ENCODE assay signal across 8 cellular contexts in genomic region chr11:6418199-6418957, GRCh38. TPM values are rescaled to one million over a fixed set of nuclear protein-coding genes. Genes with fewer than 3 reads are reported as not detected.
DNase-seq lines count a peak whose midpoint lies in the region; ATAC-seq and TF ChIP-seq lines count a peak whose summit lies in the region.

No MANE protein-coding gene starts in this region.

- peak overlapping the region; percentile 73 for H3K27ac ChIP-seq in CD4-positive, alpha-beta memory T cell (ENCODE audit: low read depth, low read length)
- peak overlapping the region; percentile 97 for H3K27ac ChIP-seq in caudate nucleus (ENCODE audit: low read depth, low read length)

- POLR2A ChIA-PET in CD4-positive, alpha-beta memory T cell (lab: Charles Lee; ENCODE audit: partially characterized antibody): interaction anchor here (1.0 to 16.3 kb wide), 17 partner anchors 8 to 265 kb away, joined by 3 to 503 read pairs (median 5); partner anchors contain the start of genes ARFIP2, FHIP1B, SMPD1 and TAF10

- peak overlapping the region; percentile 43 to 74 for H3K4me3 ChIP-seq in CD4-positive, alpha-beta memory T cell (ENCODE audit: low read length in 2 of 2)
- H3K4me3 ChIP-seq in HFF-Myc (replicated peaks; ENCODE audit: low read depth, low read length): peak overlapping the region; percentile 66

- no peak overlapping the region for H3K4me3 Mint-ChIP-seq in CD4-positive, alpha-beta memory T cell

- no peaks in the 10 kb centered on the region for H3K36me3 ChIP-seq in CD4-positive, alpha-beta memory T cell (ENCODE audit: insufficient read depth, low read length)

- intact Hi-C loops in CD4-positive, alpha-beta memory T cell (cut with micrococcal nuclease): loop anchor here (2.0 to 10.0 kb wide), 3 partner anchors 20 to 196 kb away; partner anchors contain the start of genes ARFIP2, TAF10, TIMM10B and TPP1

- no peak for TF ChIP-seq CTCF in HFF-Myc (IDR thresholded peaks at IDR 0.05; ENCODE audit: low read depth, low read length, missing control alignments)

- H3K4me1 Mint-ChIP-seq in CD4-positive, alpha-beta memory T cell: peaks cover 5 to 12% (median 8%) of the 10 kb centered on the region in 4 donors

- H3K27me3 Mint-ChIP-seq in CD4-positive, alpha-beta memory T cell: peaks cover 6 to 10% of the 10 kb centered on the region in 2 donors

- H3K9me3 ChIP-seq in CD4-positive, alpha-beta memory T cell (ENCODE audit: control insufficient read depth in 1 of 2, low read length in 2 of 2): no peaks in the 10 kb centered on the region

- CTCF ChIA-PET in CD4-positive, alpha-beta memory T cell (lab: Charles Lee; ENCODE audit: partially characterized antibody): interaction anchor here (0.9 to 4.7 kb wide), 12 partner anchors 12 to 45 kb away, joined by 3 to 40 read pairs (median 6); partner anchors contain the start of genes HPX and SMPD1

- peak overlapping the region in 1 of 7 donors; percentile 18 for H3K27ac Mint-ChIP-seq in CD4-positive, alpha-beta memory T cell

- H3K36me3 Mint-ChIP-seq in CD4-positive, alpha-beta memory T cell: no peaks in the 10 kb centered on the region

- H3K27me3 ChIP-seq in CD4-positive, alpha-beta memory T cell (ENCODE audit: insufficient read depth, low read length): no peaks in the 10 kb centered on the region

- DNase-seq in CD4-positive, alpha-beta memory T cell: peak in 1 of 5 donors; percentile 58
- DNase-seq in HFF-Myc (ENCODE audit: extremely low read depth, low read depth): no peak
- DNase-seq in caudate nucleus (lab: John Stamatoyannopoulos, UW): peak in 18 of 61 donors; percentile 28 to 66 (median 52)
- DNase-seq in medulla oblongata (ENCODE audit: extremely low spot score): peak; percentile 52
- DNase-seq in putamen (ENCODE audit: low spot score): no peak
- DNase-seq in NCI-H1048 (lab: John Stamatoyannopoulos, UW): no peak
- DNase-seq in T-helper 2 cell: no peak

- ATAC-seq in GM19467 (IDR thresholded peaks at IDR 0.05; ENCODE audit: unreplicated experiment): no peak

- H3K9me3 Mint-ChIP-seq in CD4-positive, alpha-beta memory T cell: no peaks in the 10 kb centered on the region

- peaks cover 57% of the 10 kb centered on the region for H3K4me1 ChIP-seq in CD4-positive, alpha-beta memory T cell (ENCODE audit: insufficient read depth, low read length)

RNA-seq across cellular contexts. Expression of gene APBB1, which starts 0.5 kb away (rescaled TPM):
- total RNA-seq in CD4-positive, alpha-beta memory T cell: 10 to 100 TPM; 93.2 to 93.5 TPM
- 100 to 1,000 TPM in 1 of 2 donors, 10 to 100 TPM in 1; 84.7 to 107 TPM for polyA plus RNA-seq in CD4-positive, alpha-beta memory T cell

RNA-seq across cellular contexts. Expression of gene HPX, which starts 22.4 kb away (rescaled TPM):
- total RNA-seq in CD4-positive, alpha-beta memory T cell: 1 to 10 TPM in 1 of 2 experiments, under 1 TPM in 1; 0.83 to 1.3 TPM
- polyA plus RNA-seq in CD4-positive, alpha-beta memory T cell: not detected

RNA-seq across cellular contexts. Expression of gene SMPD1, which starts 28.1 kb away (rescaled TPM):
- 10 to 100 TPM; 39.3 to 43.6 TPM for total RNA-seq in CD4-positive, alpha-beta memory T cell
- 10 to 100 TPM in 1 of 2 donors, 1 to 10 TPM in 1; 9.2 to 12.1 TPM for polyA plus RNA-seq in CD4-positive, alpha-beta memory T cell

RNA-seq across cellular contexts. Expression of gene TRIM3, which starts 55.4 kb away (rescaled TPM):
- total RNA-seq in CD4-positive, alpha-beta memory T cell: 10 to 100 TPM; 22.9 to 23.1 TPM
- polyA plus RNA-seq in CD4-positive, alpha-beta memory T cell: 1 to 10 TPM; 1.2 to 3.5 TPM
